In the genomic region with DNA sequence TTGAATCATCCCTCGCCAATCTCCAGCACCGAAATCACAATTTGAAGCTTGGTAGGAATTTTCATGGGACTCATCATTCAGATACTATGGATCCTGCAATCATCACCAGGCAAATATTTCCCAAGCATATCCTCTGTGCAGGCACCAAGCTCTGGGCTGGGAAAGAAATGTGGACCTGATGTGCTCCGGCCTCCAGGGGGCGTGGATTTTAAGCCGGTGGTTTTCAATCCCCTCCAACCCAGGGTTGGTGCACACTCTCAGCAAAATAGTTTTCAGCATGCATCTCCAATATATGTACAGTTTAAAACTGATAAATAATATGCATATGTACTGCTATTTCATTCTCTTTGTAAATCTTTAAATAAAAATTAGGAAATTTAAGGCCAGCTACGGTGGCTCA, we compare ENCODE assay signal across 12 cellular contexts.
DNase-seq lines count a peak whose midpoint lies in the region; ATAC-seq and TF ChIP-seq lines count a peak whose summit lies in the region.
"Had no signal": no experiment of that assay in that cellular context is flagged by ENCODE, and none has a peak within 500 bp of the region (broad histone marks: within the 10 kb centered on the region; RNA-seq: fewer than 3 reads in every experiment).

No MANE protein-coding gene starts in this region.

- no peak overlapping the region for H3K9ac ChIP-seq in endodermal cell (ENCODE audit: extremely low read depth, low read length, poor library complexity, severe bottlenecking)
- H3K9ac ChIP-seq: parathyroid adenoma had no signal

- no peaks in the 10 kb centered on the region for H3K4me1 Mint-ChIP-seq in MCF 10A (ENCODE audit: insufficient read depth, unreplicated experiment)
- peaks cover 47% of the 10 kb centered on the region for H3K4me1 Mint-ChIP-seq in endodermal cell
- peaks cover 27 to 32% of the 10 kb centered on the region in 2 donors for H3K4me1 Mint-ChIP-seq in effector memory CD8-positive, alpha-beta T cell (ENCODE audit: low read depth in 2 of 2)

- no peaks in the 10 kb centered on the region for H3K36me3 ChIP-seq in endodermal cell (ENCODE audit: control insufficient read depth, insufficient read depth, low read length)

- H3K9me3 Mint-ChIP-seq in MCF 10A (ENCODE audit: unreplicated experiment) (no peaks in the 10 kb centered on the region), endodermal cell (peaks cover 12% of the 10 kb centered on the region)
- H3K9me3 Mint-ChIP-seq in effector memory CD8-positive, alpha-beta T cell, result no peaks in the 10 kb centered on the region
- H3K9me3 Mint-ChIP-seq: activated T-helper 1 cell treated with anti-CD3 and anti-CD28 coated beads, Interleukin-12 subunit alpha, Interleukin-12 subunit beta, Interleukin-2, Interleukin-4 antibody, amounts not matched to agents 30 ng/mL and 10 ng/mL and 1 ng/mL, durations not matched to agents 14 hours and 24 hours and 36 hours; CD4-positive, alpha-beta memory T cell had no signal

- POLR2A ChIA-PET in MCF 10A (lab: Yijun Ruan, JAX), result interaction anchor here (1.1 kb wide), 1 partner anchor 11 kb away, joined by 3 read pairs; no protein-coding TSS in a partner anchor

- H3K9me3 ChIP-seq in endodermal cell (ENCODE audit: control insufficient read depth, low read length), result peaks cover 5% of the 10 kb centered on the region

- H3K27me3 Mint-ChIP-seq in MCF 10A (ENCODE audit: insufficient read depth, unreplicated experiment) (no peaks in the 10 kb centered on the region), endodermal cell (ENCODE audit: insufficient read depth) (no peaks in the 10 kb centered on the region)
- no peaks in the 10 kb centered on the region for H3K27me3 Mint-ChIP-seq in effector memory CD8-positive, alpha-beta T cell
- H3K27me3 Mint-ChIP-seq: CD4-positive, alpha-beta memory T cell; T-helper 17 cell had no signal

- H3K4me1 ChIP-seq in endodermal cell (ENCODE audit: control insufficient read depth, insufficient read depth, low read length), result peaks cover 23% of the 10 kb centered on the region
- H3K4me1 ChIP-seq: parathyroid adenoma had no signal

- 82 to 100% methylated on average over 2 to 6 of the region's 6 CpGs for WGBS in endodermal cell (ENCODE audit: insufficient coverage in 1 of 2, insufficient read length in 1 of 2), 2 experiments

- H3K27me3 ChIP-seq in endodermal cell (ENCODE audit: control insufficient read depth, insufficient read depth, low read length, poor library complexity, severe bottlenecking), result no peaks in the 10 kb centered on the region

- H3K27ac ChIP-seq in endodermal cell (ENCODE audit: low read depth, low read length), result no peak overlapping the region
- H3K27ac ChIP-seq: parathyroid adenoma had no signal

- BruUV-seq in MCF 10A (replicated peaks; lab: Mats Ljungman, UMichigan), result no TSS peak

- no peak overlapping the region for H3K4me3 Mint-ChIP-seq in MCF 10A (ENCODE audit: unreplicated experiment)
- no peak overlapping the region for H3K4me3 Mint-ChIP-seq in endodermal cell
- no peak overlapping the region for H3K4me3 Mint-ChIP-seq in effector memory CD8-positive, alpha-beta T cell
- H3K4me3 Mint-ChIP-seq: activated T-helper 1 cell treated with anti-CD3 and anti-CD28 coated beads, Interleukin-12 subunit alpha, Interleukin-12 subunit beta, Interleukin-2, Interleukin-4 antibody, amounts not matched to agents 30 ng/mL and 10 ng/mL and 1 ng/mL, durations not matched to agents 14 hours and 24 hours and 36 hours; CD4-positive, alpha-beta memory T cell; T-helper 17 cell had no signal

- intact Hi-C loops in MCF 10A (cut with micrococcal nuclease), result no loop called here

- in situ Hi-C loops in T47D (cut with HindIII; ENCODE audit: low pct_unique_long_range_greater_than_20kb, low sequenced_read_pairs), result no loop called here

- H3K36me3 Mint-ChIP-seq in MCF 10A (ENCODE audit: insufficient read depth, unreplicated experiment) (peaks cover 13% of the 10 kb centered on the region), endodermal cell (ENCODE audit: low read depth) (peaks cover 16% of the 10 kb centered on the region)
- peaks cover 2% of the 10 kb centered on the region for H3K36me3 Mint-ChIP-seq in effector memory CD8-positive, alpha-beta T cell (ENCODE audit: insufficient read depth)

- H3K4me3 ChIP-seq in endodermal cell (ENCODE audit: low read length), result no peak overlapping the region
- no peak overlapping the region for H3K4me3 ChIP-seq in retinal pigment epithelial cell (ENCODE audit: low read length)

- no peak for ATAC-seq in GM21723 (IDR thresholded peaks at IDR 0.05; ENCODE audit: unreplicated experiment)
- no peak for ATAC-seq in effector memory CD8-positive, alpha-beta T cell (replicated peaks)
- ATAC-seq: T-helper 17 cell had no signal

- DNase-seq in T47D (ENCODE audit: low read depth in 1 of 2, low spot score in 1 of 2) (peak; percentile 31 to 57), MCF 10A (ENCODE audit: unreplicated experiment) (no peak), NCI-H69 (lab: John Stamatoyannopoulos, UW) (peak; percentile 25), endodermal cell (peak; percentile 86), retinal pigment epithelial cell (ENCODE audit: low read depth) (no peak), cortex of kidney (lab: John Stamatoyannopoulos, UW) (no peak)
- no peak for DNase-seq in effector memory CD8-positive, alpha-beta T cell
- DNase-seq: CD4-positive, alpha-beta memory T cell; T-helper 17 cell had no signal

- CTCF ChIA-PET in MCF 10A (lab: Yijun Ruan, JAX), result interaction anchor here (0.7 to 1.0 kb wide), 2 partner anchors 35 to 41 kb away, joined by 4 to 6 read pairs; no protein-coding TSS in a partner anchor

- H3K27ac Mint-ChIP-seq in MCF 10A (ENCODE audit: low read depth, unreplicated experiment) (no peak overlapping the region), endodermal cell (no peak overlapping the region)
- H3K27ac Mint-ChIP-seq in effector memory CD8-positive, alpha-beta T cell, result no peak overlapping the region
- H3K27ac Mint-ChIP-seq: activated T-helper 1 cell treated with anti-CD3 and anti-CD28 coated beads, Interleukin-12 subunit alpha, Interleukin-12 subunit beta, Interleukin-2, Interleukin-4 antibody, amounts not matched to agents 30 ng/mL and 10 ng/mL and 1 ng/mL, durations not matched to agents 14 hours and 24 hours and 36 hours; CD4-positive, alpha-beta memory T cell; T-helper 17 cell had no signal

- TF ChIP-seq CTCF in MCF 10A (IDR thresholded peaks at IDR 0.05; ENCODE audit: unreplicated experiment), result no peak
- peak; percentile 85 for TF ChIP-seq CTCF in endodermal cell (conservative IDR thresholded peaks at IDR 0.05)
- peak; percentile 70 for TF ChIP-seq CTCF in retinal pigment epithelial cell (conservative IDR thresholded peaks at IDR 0.05; ENCODE audit: low read depth, low read length)

Comparison
In these comparisons a context has a peak if more than half of its experiments do, and no peak if none do; other contexts are left out.
1. DNase-seq: peak in T47D (2 of 2), NCI-H69 (single experiment) and endodermal cell (single experiment); none in MCF 10A (single experiment), retinal pigment epithelial cell (single experiment), effector memory CD8-positive, alpha-beta T cell (0 of 3) and cortex of kidney (single experiment).